Comparison of ENCODE assay signal across 12 cellular contexts in the genomic region with DNA sequence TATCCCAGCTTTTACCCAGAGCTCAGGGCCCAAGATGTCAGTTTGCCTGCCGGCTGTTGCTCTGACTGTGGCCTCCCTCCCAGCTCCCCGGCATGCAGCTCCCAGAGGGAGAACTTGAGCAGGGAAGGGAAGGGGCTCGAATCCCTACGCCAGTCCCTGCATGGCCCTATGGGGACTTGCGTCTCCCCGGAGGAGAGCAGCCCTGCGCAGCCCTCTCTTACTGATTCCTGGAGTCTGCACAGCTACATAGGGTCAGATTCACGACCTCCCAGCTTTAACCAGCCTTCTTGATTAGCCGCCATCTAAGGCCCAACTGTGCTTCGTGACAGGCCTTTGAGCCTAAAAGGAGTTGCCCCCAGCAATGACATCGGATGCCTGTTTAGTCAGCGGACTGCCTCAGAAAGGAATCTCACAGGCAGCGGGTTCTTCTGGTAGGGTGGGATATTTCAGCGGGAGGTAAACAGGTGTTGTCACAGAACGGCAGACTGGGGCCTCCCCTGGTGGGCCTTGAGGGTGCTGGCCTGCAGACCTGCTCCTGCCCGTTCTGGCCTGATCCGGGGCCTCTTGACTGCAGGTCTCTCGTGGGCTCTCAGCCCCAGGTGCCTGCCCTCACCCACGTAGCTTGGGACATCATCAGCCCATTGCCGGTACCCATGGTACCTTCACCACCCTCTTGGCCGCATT.
"Had no signal": no experiment of that assay in that cellular context is flagged by ENCODE, and none has a peak within 500 bp of the region (broad histone marks: within the 10 kb centered on the region; RNA-seq: fewer than 3 reads in every experiment).

No MANE protein-coding gene starts in this region.

- H3K9me3 Mint-ChIP-seq: activated CD4-positive, alpha-beta memory T cell treated with anti-CD3 and anti-CD28 coated beads, Interleukin-2, amount 10 ng/mL, durations not matched to agents 7 days and 5 days; neural crest cell had no signal

- H3K4me1 Mint-ChIP-seq: activated CD4-positive, alpha-beta memory T cell treated with anti-CD3 and anti-CD28 coated beads, Interleukin-2, amount 10 ng/mL, durations not matched to agents 7 days and 5 days; activated CD4-positive, alpha-beta T cell treated with anti-CD3 and anti-CD28 coated beads for 36 hours had no signal

- DNase-seq: activated CD4-positive, alpha-beta memory T cell treated with anti-CD3 and anti-CD28 coated beads, Interleukin-2, amount 10 ng/mL, durations not matched to agents 7 days and 5 days; activated CD4-positive, alpha-beta T cell treated with anti-CD3 and anti-CD28 coated beads for 36 hours; activated T-cell treated with anti-CD3 and anti-CD28 coated beads, Interleukin-2, amount 50 U/mL, for 48 hours; central memory CD4-positive, alpha-beta T cell; cortex of kidney; effector CD8-positive, alpha-beta T cell; stimulated activated CD4-positive, alpha-beta T cell treated with anti-CD3 and anti-CD28 coated beads, Interleukin-2, amount 100 ng/mL, for 48 hours; stimulated activated naive CD8-positive, alpha-beta T cell treated with anti-CD3 and anti-CD28 coated beads, Interleukin-15, Interleukin-2, amounts not matched to agents 100 U/mL and 50 U/mL, for 24 hours; SW 1271 had no signal

- ATAC-seq: activated CD4-positive, alpha-beta T cell treated with anti-CD3 and anti-CD28 coated beads for 36 hours; stimulated activated naive CD8-positive, alpha-beta T cell treated with anti-CD3 and anti-CD28 coated beads, Interleukin-15, Interleukin-2, amounts not matched to agents 100 U/mL and 50 U/mL, for 24 hours had no signal

- H3K27ac Mint-ChIP-seq: activated CD4-positive, alpha-beta memory T cell treated with anti-CD3 and anti-CD28 coated beads, Interleukin-2, amount 10 ng/mL, durations not matched to agents 7 days and 5 days; activated CD4-positive, alpha-beta T cell treated with anti-CD3 and anti-CD28 coated beads for 36 hours had no signal

- H3K4me3 ChIP-seq: SJSA1, suprapubic skin had no signal

- H3K27ac ChIP-seq: SJSA1, suprapubic skin had no signal

- H3K27me3 ChIP-seq: suprapubic skin had no signal

- H3K27me3 Mint-ChIP-seq: activated CD4-positive, alpha-beta memory T cell treated with anti-CD3 and anti-CD28 coated beads, Interleukin-2, amount 10 ng/mL, durations not matched to agents 7 days and 5 days; activated CD4-positive, alpha-beta T cell treated with anti-CD3 and anti-CD28 coated beads for 36 hours had no signal

- H3K9me3 ChIP-seq: SJSA1, suprapubic skin had no signal

- H3K36me3 ChIP-seq: SJSA1, suprapubic skin had no signal

- H3K4me3 Mint-ChIP-seq: activated CD4-positive, alpha-beta memory T cell treated with anti-CD3 and anti-CD28 coated beads, Interleukin-2, amount 10 ng/mL, durations not matched to agents 7 days and 5 days; activated CD4-positive, alpha-beta T cell treated with anti-CD3 and anti-CD28 coated beads for 36 hours; neural crest cell had no signal
